ENCODE assay signal across 16 cellular contexts in genomic region chr7:91668217-91668616, GRCh38.
"Had no signal": no experiment of that assay in that cellular context is flagged by ENCODE, and none has a peak within 500 bp of the region (broad histone marks: within the 10 kb centered on the region; RNA-seq: fewer than 3 reads in every experiment).

No MANE protein-coding gene starts in this region.

- H3K27me3 Mint-ChIP-seq: type B pancreatic cell had no signal

- H3K4me1 Mint-ChIP-seq: naive thymus-derived CD8-positive, alpha-beta T cell; stimulated activated effector memory CD8-positive, alpha-beta T cell treated with anti-CD3 and anti-CD28 coated beads, Interleukin-12 subunit alpha, Interleukin-12 subunit beta, amount 100 ng/mL, for 72 hours had no signal

- DNase-seq: cortex of kidney; dorsolateral prefrontal cortex; effector memory CD4-positive, alpha-beta T cell; heart right ventricle; hypothalamus; kidney glomerular epithelial cell; mammary epithelial cell; naive thymus-derived CD8-positive, alpha-beta T cell; ovary; stimulated activated CD4-positive, alpha-beta T cell treated with anti-CD3 and anti-CD28 coated beads, Interleukin-4, amount 100 ng/mL, for 1 hour; stimulated activated CD8-positive, alpha-beta memory T cell treated with anti-CD3 and anti-CD28 coated beads, Interleukin-4, amount 100 ng/mL, for 48 hours; stimulated activated naive CD8-positive, alpha-beta T cell treated with anti-CD3 and anti-CD28 coated beads, Interleukin-15, Interleukin-2, amounts not matched to agents 100 U/mL and 50 U/mL, for 24 hours; thyroid gland had no signal

- H3K9me3 Mint-ChIP-seq: type B pancreatic cell had no signal

- H3K36me3 Mint-ChIP-seq: stimulated activated effector memory CD8-positive, alpha-beta T cell treated with anti-CD3 and anti-CD28 coated beads, Interleukin-12 subunit alpha, Interleukin-12 subunit beta, amount 100 ng/mL, for 72 hours; type B pancreatic cell had no signal

- H3K4me3 Mint-ChIP-seq: naive thymus-derived CD8-positive, alpha-beta T cell; neural crest cell; stimulated activated effector memory CD8-positive, alpha-beta T cell treated with anti-CD3 and anti-CD28 coated beads, Interleukin-12 subunit alpha, Interleukin-12 subunit beta, amount 100 ng/mL, for 72 hours; type B pancreatic cell had no signal

- H3K27ac Mint-ChIP-seq: naive thymus-derived CD8-positive, alpha-beta T cell; stimulated activated effector memory CD8-positive, alpha-beta T cell treated with anti-CD3 and anti-CD28 coated beads, Interleukin-12 subunit alpha, Interleukin-12 subunit beta, amount 100 ng/mL, for 72 hours; type B pancreatic cell had no signal
